Comparison of ENCODE assay signal across 1 cellular context in genomic region chr15:89469331-89470107, GRCh38.
TF ChIP-seq lines count a peak whose summit lies in the region.

No MANE protein-coding gene starts in this region.

TF ChIP-seq in SK-N-SH treated with all-trans-retinoic acid at 6 μM for 48 hours, 23 proteins besides CTCF, POLR2A, EP300 and RAD21 (continued from another document):
- TF ChIP-seq TSHZ2 (CRISPR knock-in tag; IDR thresholded peaks at IDR 0.05) (no peak), ZFP30 (CRISPR knock-in tag; IDR thresholded peaks at IDR 0.05) (no peak), GLIS3 (CRISPR knock-in tag; IDR thresholded peaks at IDR 0.05) (no peak), TCF4 (CRISPR knock-in tag; IDR thresholded peaks at IDR 0.05; ENCODE audit: borderline replicate concordance) (no peak), PATZ1 (CRISPR knock-in tag; IDR thresholded peaks at IDR 0.05; ENCODE audit: borderline replicate concordance) (no peak), CREB5 (CRISPR knock-in tag; IDR thresholded peaks at IDR 0.05; ENCODE audit: low read depth) (no peak), OSR1 (CRISPR knock-in tag; IDR thresholded peaks at IDR 0.05) (no peak), POU6F1 (CRISPR knock-in tag; IDR thresholded peaks at IDR 0.05; ENCODE audit: borderline replicate concordance, low read depth) (no peak), ZFP3 (CRISPR knock-in tag; IDR thresholded peaks at IDR 0.05) (no peak)
